ENCODE assay signal across 13 cellular contexts in genomic region chr9:131701434-131701781, GRCh38.
"Had no signal": no experiment of that assay in that cellular context is flagged by ENCODE, and none has a peak within 500 bp of the region (broad histone marks: within the 10 kb centered on the region; RNA-seq: fewer than 3 reads in every experiment).

No MANE protein-coding gene starts in this region.

- H3K27ac Mint-ChIP-seq: activated CD4-positive, alpha-beta memory T cell treated with anti-CD3 and anti-CD28 coated beads, Interleukin-2, amount 10 ng/mL, durations not matched to agents 7 days and 5 days; activated naive CD8-positive, alpha-beta T cell treated with anti-CD3 and anti-CD28 coated beads, Interleukin-2, amount 50 U/mL, for 24 hours; naive thymus-derived CD4-positive, alpha-beta T cell had no signal

- DNase-seq: activated CD4-positive, alpha-beta memory T cell treated with anti-CD3 and anti-CD28 coated beads, Interleukin-2, amount 10 ng/mL, durations not matched to agents 7 days and 5 days; activated naive CD8-positive, alpha-beta T cell treated with anti-CD3 and anti-CD28 coated beads, Interleukin-2, amount 50 U/mL, for 24 hours; esophagus squamous epithelium; kidney; naive thymus-derived CD4-positive, alpha-beta T cell; posterior cingulate gyrus; stimulated activated CD4-positive, alpha-beta T cell treated with anti-CD3 and anti-CD28 coated beads, Interleukin-2, amount 100 ng/mL, for 48 hours; stimulated activated naive CD8-positive, alpha-beta T cell treated with anti-CD3 and anti-CD28 coated beads, Interleukin-15, Interleukin-2, amounts not matched to agents 100 U/mL and 50 U/mL, for 24 hours had no signal

- H3K4me3 ChIP-seq: ascending aorta, esophagus squamous epithelium, hepatocyte, suprapubic skin had no signal

- FAIRE-seq: kidney had no signal

- H3K27me3 ChIP-seq: ascending aorta, esophagus squamous epithelium, foreskin keratinocyte, hepatocyte had no signal

- H3K4me2 ChIP-seq: hepatocyte had no signal

- H3K9me3 Mint-ChIP-seq: activated CD4-positive, alpha-beta memory T cell treated with anti-CD3 and anti-CD28 coated beads, Interleukin-2, amount 10 ng/mL, durations not matched to agents 7 days and 5 days; activated naive CD8-positive, alpha-beta T cell treated with anti-CD3 and anti-CD28 coated beads, Interleukin-2, amount 50 U/mL, for 24 hours; naive thymus-derived CD4-positive, alpha-beta T cell had no signal

- H3K9me3 ChIP-seq: ascending aorta, esophagus squamous epithelium, suprapubic skin had no signal

- H3K27ac ChIP-seq: ascending aorta, hepatocyte, suprapubic skin had no signal

- H3K36me3 ChIP-seq: ascending aorta, esophagus squamous epithelium, suprapubic skin had no signal

- ATAC-seq: activated naive CD8-positive, alpha-beta T cell treated with anti-CD3 and anti-CD28 coated beads, Interleukin-2, amount 50 U/mL, for 24 hours; sciatic nerve; stimulated activated naive CD8-positive, alpha-beta T cell treated with anti-CD3 and anti-CD28 coated beads, Interleukin-15, Interleukin-2, amounts not matched to agents 100 U/mL and 50 U/mL, for 24 hours had no signal

- H3K27me3 Mint-ChIP-seq: activated CD4-positive, alpha-beta memory T cell treated with anti-CD3 and anti-CD28 coated beads, Interleukin-2, amount 10 ng/mL, durations not matched to agents 7 days and 5 days; activated naive CD8-positive, alpha-beta T cell treated with anti-CD3 and anti-CD28 coated beads, Interleukin-2, amount 50 U/mL, for 24 hours; naive thymus-derived CD4-positive, alpha-beta T cell had no signal

- H2AFZ ChIP-seq: hepatocyte had no signal

- H3K4me3 Mint-ChIP-seq: activated CD4-positive, alpha-beta memory T cell treated with anti-CD3 and anti-CD28 coated beads, Interleukin-2, amount 10 ng/mL, durations not matched to agents 7 days and 5 days; activated naive CD8-positive, alpha-beta T cell treated with anti-CD3 and anti-CD28 coated beads, Interleukin-2, amount 50 U/mL, for 24 hours; naive thymus-derived CD4-positive, alpha-beta T cell had no signal
